9 cellular contexts compared by ENCODE assay signal in the genomic region with DNA sequence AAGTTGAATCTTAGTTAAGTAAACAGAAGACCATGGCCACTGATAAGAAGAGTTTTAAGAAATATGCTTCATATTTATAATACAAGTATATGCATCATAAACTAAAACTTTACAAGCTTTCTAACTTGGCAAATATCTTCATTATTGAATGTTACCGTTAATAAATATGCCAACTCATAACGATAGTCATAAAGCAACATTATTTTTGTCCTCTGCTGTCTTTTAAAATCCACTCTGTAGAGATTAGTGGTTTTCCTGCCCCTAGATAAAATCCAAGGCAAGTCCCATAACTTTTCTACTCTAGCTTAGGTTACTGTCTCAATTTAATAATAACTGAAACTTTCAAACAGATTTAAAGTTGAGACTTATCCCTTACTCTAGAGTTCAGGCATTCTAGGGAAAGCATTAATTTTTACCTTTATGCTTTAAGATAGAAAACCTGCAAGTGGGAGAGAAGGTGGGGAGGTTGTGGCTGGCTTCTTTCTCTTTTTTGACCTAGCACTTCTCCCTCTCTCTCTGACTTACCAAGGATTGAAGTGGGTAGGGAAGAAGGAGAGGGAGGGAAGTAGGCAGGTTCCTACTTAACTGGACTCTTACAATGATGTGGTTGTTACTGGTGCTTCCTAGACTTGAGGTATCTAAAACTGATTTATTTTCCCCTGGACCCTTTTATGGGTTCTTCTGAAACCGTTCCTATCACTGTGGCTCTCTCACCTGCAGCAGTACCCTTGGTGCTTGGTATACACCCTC. TPM values are rescaled to one million over a fixed set of nuclear protein-coding genes. Genes with fewer than 3 reads are reported as not detected.
A peak's percentile ranks its signal among the peaks of the same experiment; 100 is the strongest.
DNase-seq lines count a peak whose midpoint lies in the region; ATAC-seq and TF ChIP-seq lines count a peak whose summit lies in the region.
"Had no signal": no experiment of that assay in that cellular context is flagged by ENCODE, and none has a peak within 500 bp of the region (broad histone marks: within the 10 kb centered on the region; RNA-seq: fewer than 3 reads in every experiment).

No MANE protein-coding gene starts in this region.

- H3K4me3 Mint-ChIP-seq in CD8-positive, alpha-beta T cell, result peak overlapping the region; percentile 49
- H3K4me3 Mint-ChIP-seq in chondrocyte (ENCODE audit: unreplicated experiment), result no peak overlapping the region
- no peak overlapping the region for H3K4me3 Mint-ChIP-seq in progenitor cell of endocrine pancreas (ENCODE audit: low read depth)

- no peaks in the 10 kb centered on the region for H3K27me3 ChIP-seq in CD8-positive, alpha-beta T cell (ENCODE audit: insufficient read depth, low read length)

- H3K36me3 ChIP-seq in CD8-positive, alpha-beta T cell (ENCODE audit: insufficient read depth, low read length), result peaks cover 10% of the 10 kb centered on the region

- ATAC-seq in CD8-positive, alpha-beta T cell, result no peak
- ATAC-seq in GM18511 (IDR thresholded peaks at IDR 0.05; ENCODE audit: unreplicated experiment) (no peak), GM18861 (IDR thresholded peaks at IDR 0.05; ENCODE audit: unreplicated experiment) (no peak)

- no peaks in the 10 kb centered on the region for H3K9me3 Mint-ChIP-seq in CD8-positive, alpha-beta T cell
- no peaks in the 10 kb centered on the region for H3K9me3 Mint-ChIP-seq in chondrocyte (ENCODE audit: low read depth)
- H3K9me3 Mint-ChIP-seq in progenitor cell of endocrine pancreas (ENCODE audit: low read depth), result no peaks in the 10 kb centered on the region

- peak overlapping the region; percentile 90 for H3K27ac Mint-ChIP-seq in CD8-positive, alpha-beta T cell
- H3K27ac Mint-ChIP-seq in chondrocyte (ENCODE audit: unreplicated experiment), result peak overlapping the region; percentile 57
- H3K27ac Mint-ChIP-seq in progenitor cell of endocrine pancreas, result peak overlapping the region; percentile 52

- H3K27me3 Mint-ChIP-seq in CD8-positive, alpha-beta T cell (ENCODE audit: low read depth), result no peaks in the 10 kb centered on the region
- H3K27me3 Mint-ChIP-seq in chondrocyte (ENCODE audit: low read depth) (no peaks in the 10 kb centered on the region), progenitor cell of endocrine pancreas (no peaks in the 10 kb centered on the region)

- CTCF ChIA-PET in CD8-positive, alpha-beta T cell (lab: Charles Lee), result no interaction called here

- no peak for DNase-seq in CD8-positive, alpha-beta T cell
- DNase-seq in NCI-H226 (peak; percentile 2), chondrocyte (ENCODE audit: low spot score) (no peak), progenitor cell of endocrine pancreas (ENCODE audit: low spot score, unreplicated experiment) (no peak), SW480 (ENCODE audit: low spot score) (no peak), cerebellum (ENCODE audit: low spot score) (no peak)
- DNase-seq: NCI-H446 treated with DMSO at 0.1 percent for 48 hours had no signal

- TF ChIP-seq CTCF in CD8-positive, alpha-beta T cell (IDR thresholded peaks at IDR 0.05), result no peak
- no peak for TF ChIP-seq CTCF in chondrocyte (IDR thresholded peaks at IDR 0.05)
- TF ChIP-seq CTCF in progenitor cell of endocrine pancreas (IDR thresholded peaks at IDR 0.05; ENCODE audit: unreplicated experiment), result no peak

- H3K36me3 Mint-ChIP-seq in CD8-positive, alpha-beta T cell, result peaks cover 44% of the 10 kb centered on the region
- H3K36me3 Mint-ChIP-seq in chondrocyte (ENCODE audit: low read depth) (peaks cover 8% of the 10 kb centered on the region), progenitor cell of endocrine pancreas (ENCODE audit: insufficient read depth) (peaks cover 5% of the 10 kb centered on the region)

- peaks cover 67% of the 10 kb centered on the region for H3K4me1 Mint-ChIP-seq in CD8-positive, alpha-beta T cell (ENCODE audit: low read depth)
- peaks cover 52% of the 10 kb centered on the region for H3K4me1 Mint-ChIP-seq in chondrocyte (ENCODE audit: low read depth)
- H3K4me1 Mint-ChIP-seq in progenitor cell of endocrine pancreas (ENCODE audit: low read depth), result peaks cover 28% of the 10 kb centered on the region

- no peak overlapping the region for H3K4me3 ChIP-seq in CD8-positive, alpha-beta T cell (ENCODE audit: low read depth, low read length)

- peaks cover 31% of the 10 kb centered on the region for H3K4me1 ChIP-seq in CD8-positive, alpha-beta T cell (ENCODE audit: insufficient read depth, low read length)

- H3K9me3 ChIP-seq in CD8-positive, alpha-beta T cell (ENCODE audit: low read length), result no peaks in the 10 kb centered on the region

- POLR2A ChIA-PET in CD8-positive, alpha-beta T cell (lab: Charles Lee), result interaction anchor here (0.8 kb wide), 1 partner anchor 16 kb away, joined by 3 read pairs; no protein-coding TSS in a partner anchor

- no peak overlapping the region for H3K27ac ChIP-seq in CD8-positive, alpha-beta T cell (ENCODE audit: low read depth, low read length)

- intact Hi-C loops in CD8-positive, alpha-beta T cell (cut with DNase I, micrococcal nuclease), result loop anchor here in 1 of 2 experiments (2.0 kb wide), 1 partner anchor 19 kb away; no protein-coding TSS in a partner anchor

RNA-seq across cellular contexts. Expression of a gene that starts 29.6 kb away (rescaled TPM):
- 10 to 100 TPM; 62.0 to 72.8 TPM for total RNA-seq in CD8-positive, alpha-beta T cell
- total RNA-seq in chondrocyte, result 79.0 to 83.9 TPM (median 82.5 TPM) in 3 replicates
- 56.6 and 62.7 TPM in 2 replicates for total RNA-seq in progenitor cell of endocrine pancreas
- 71.3 TPM for total RNA-seq in cerebellum
